ENCODE assay signal across 1 cellular context in the genomic region with DNA sequence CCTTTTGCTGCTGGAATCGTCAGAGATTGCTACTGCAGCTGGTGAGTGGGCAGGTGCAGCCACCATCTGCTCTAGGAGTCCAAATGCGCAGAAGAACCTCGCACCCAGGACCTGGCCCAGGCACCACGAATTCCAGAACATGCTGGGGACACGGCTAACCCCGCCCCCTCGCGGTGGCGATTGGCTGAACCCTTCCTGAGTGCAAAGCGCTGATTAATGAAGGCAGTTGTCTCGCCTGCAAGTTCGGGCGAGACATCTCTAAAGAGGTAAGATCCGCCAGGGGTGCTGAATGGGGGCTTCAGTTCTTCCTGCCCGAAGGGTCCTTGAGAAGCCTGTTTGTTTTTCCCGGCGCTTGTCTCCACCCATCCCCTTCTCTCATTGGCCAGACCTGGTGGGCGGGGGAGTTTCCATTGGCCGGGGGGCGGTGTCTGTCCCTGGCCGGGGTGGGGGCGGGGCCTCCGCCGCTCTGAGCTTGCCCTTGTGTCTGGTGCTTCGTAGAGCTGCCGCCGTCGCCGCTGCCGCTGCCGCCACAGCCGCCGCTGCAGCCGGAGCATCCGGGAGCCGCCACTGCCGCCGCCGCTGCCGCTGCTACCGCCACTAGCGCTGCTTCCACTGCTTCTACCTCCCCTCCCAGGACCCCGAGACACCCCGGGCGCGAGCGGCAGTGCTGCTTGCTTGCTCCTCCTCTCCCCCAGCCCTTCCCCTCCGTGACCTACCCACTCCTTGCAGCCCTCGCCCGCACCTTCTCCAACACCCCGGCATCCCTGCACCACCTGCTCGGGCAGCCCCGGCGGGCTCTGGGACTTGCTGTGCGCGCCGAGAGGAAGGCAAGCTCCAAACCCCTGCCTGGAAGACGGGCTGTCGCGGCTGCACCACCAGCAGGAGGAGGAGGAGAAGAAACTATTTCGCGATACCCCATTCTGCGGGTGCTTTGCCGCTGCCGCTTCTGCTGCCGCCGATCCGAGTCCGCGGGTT.
TF ChIP-seq lines count a peak whose summit lies in the region.

CADM2 (plus strand) TSS at position 495 of the 975 bp plus-strand sequence.

TF ChIP-seq in HEK293, 187 proteins besides CTCF, POLR2A, EP300 and RAD21 (continued from another document):
- TF ChIP-seq, protein P1, sequence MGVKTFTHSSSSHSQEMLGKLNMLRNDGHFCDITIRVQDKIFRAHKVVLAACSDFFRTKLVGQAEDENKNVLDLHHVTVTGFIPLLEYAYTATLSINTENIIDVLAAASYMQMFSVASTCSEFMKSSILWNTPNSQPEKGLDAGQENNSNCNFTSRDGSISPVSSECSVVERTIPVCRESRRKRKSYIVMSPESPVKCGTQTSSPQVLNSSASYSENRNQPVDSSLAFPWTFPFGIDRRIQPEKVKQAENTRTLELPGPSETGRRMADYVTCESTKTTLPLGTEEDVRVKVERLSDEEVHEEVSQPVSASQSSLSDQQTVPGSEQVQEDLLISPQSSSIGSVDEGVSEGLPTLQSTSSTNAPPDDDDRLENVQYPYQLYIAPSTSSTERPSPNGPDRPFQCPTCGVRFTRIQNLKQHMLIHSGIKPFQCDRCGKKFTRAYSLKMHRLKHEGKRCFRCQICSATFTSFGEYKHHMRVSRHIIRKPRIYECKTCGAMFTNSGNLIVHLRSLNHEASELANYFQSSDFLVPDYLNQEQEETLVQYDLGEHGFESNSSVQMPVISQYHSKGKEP (tag by site-specific recombination; IDR thresholded peaks at IDR 0.05), result peak; percentile 30; the same call in 1 of the 2 replicates
- TF ChIP-seq, protein P2, sequence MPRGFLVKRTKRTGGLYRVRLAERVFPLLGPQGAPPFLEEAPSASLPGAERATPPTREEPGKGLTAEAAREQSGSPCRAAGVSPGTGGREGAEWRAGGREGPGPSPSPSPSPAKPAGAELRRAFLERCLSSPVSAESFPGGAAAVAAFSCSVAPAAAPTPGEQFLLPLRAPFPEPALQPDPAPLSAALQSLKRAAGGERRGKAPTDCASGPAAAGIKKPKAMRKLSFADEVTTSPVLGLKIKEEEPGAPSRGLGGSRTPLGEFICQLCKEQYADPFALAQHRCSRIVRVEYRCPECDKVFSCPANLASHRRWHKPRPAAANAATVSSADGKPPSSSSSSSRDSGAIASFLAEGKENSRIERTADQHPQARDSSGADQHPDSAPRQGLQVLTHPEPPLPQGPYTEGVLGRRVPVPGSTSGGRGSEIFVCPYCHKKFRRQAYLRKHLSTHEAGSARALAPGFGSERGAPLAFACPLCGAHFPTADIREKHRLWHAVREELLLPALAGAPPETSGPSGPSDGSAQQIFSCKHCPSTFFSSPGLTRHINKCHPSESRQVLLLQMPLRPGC (tag by site-specific recombination; IDR thresholded peaks at IDR 0.05), result 0 out of 2 replicates have a peak, but pooled peaks have one; percentile 27
- TF ChIP-seq ZNF560 (tag by site-specific recombination; IDR thresholded peaks at IDR 0.05; ENCODE audit: borderline replicate concordance) (peak; percentile 6; the same call in 1 of the 2 replicates), ZNF768 (tag by site-specific recombination; IDR thresholded peaks at IDR 0.05) (no peak), BCL11B (tag by site-specific recombination; IDR thresholded peaks at IDR 0.05; ENCODE audit: low read depth) (no peak), ZNF335 (tag by site-specific recombination; conservative IDR thresholded peaks at IDR 0.05) (peak; percentile 57), ZNF223 (tag by site-specific recombination; IDR thresholded peaks at IDR 0.05) (peak; percentile 94), ZNF175 (tag by site-specific recombination; IDR thresholded peaks at IDR 0.05) (no peak), ZNF596 (tag by site-specific recombination; IDR thresholded peaks at IDR 0.05) (no peak), ZNF843 (tag by site-specific recombination; IDR thresholded peaks at IDR 0.05) (no peak), GFI1B (tag by site-specific recombination; IDR thresholded peaks at IDR 0.05) (no peak), SP2 (tag by site-specific recombination; IDR thresholded peaks at IDR 0.05) (peak; percentile 62), ZNF600 (tag by site-specific recombination; IDR thresholded peaks at IDR 0.05) (0 out of 2 replicates have a peak, but pooled peaks have one; percentile 54), OSR2 (tag by site-specific recombination; IDR thresholded peaks at IDR 0.05) (peak; percentile 59; the same call in 1 of the 2 replicates)
- TF ChIP-seq, protein P3, sequence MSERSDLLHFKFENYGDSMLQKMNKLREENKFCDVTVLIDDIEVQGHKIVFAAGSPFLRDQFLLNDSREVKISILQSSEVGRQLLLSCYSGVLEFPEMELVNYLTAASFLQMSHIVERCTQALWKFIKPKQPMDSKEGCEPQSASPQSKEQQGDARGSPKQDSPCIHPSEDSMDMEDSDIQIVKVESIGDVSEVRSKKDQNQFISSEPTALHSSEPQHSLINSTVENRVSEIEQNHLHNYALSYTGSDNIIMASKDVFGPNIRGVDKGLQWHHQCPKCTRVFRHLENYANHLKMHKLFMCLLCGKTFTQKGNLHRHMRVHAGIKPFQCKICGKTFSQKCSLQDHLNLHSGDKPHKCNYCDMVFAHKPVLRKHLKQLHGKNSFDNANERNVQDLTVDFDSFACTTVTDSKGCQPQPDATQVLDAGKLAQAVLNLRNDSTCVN (tag by site-specific recombination; optimal IDR thresholded peaks at IDR 0.05), result peak; percentile 18
- TF ChIP-seq, protein P4, sequence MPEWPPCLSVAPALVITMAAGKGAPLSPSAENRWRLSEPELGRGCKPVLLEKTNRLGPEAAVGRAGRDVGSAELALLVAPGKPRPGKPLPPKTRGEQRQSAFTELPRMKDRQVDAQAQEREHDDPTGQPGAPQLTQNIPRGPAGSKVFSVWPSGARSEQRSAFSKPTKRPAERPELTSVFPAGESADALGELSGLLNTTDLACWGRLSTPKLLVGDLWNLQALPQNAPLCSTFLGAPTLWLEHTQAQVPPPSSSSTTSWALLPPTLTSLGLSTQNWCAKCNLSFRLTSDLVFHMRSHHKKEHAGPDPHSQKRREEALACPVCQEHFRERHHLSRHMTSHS (tag by site-specific recombination; IDR thresholded peaks at IDR 0.05), result no peak
TF ChIP-seq in HEK293: peak in this region for 13.
